Comparison of ENCODE assay signal across 8 cellular contexts in the genomic region with DNA sequence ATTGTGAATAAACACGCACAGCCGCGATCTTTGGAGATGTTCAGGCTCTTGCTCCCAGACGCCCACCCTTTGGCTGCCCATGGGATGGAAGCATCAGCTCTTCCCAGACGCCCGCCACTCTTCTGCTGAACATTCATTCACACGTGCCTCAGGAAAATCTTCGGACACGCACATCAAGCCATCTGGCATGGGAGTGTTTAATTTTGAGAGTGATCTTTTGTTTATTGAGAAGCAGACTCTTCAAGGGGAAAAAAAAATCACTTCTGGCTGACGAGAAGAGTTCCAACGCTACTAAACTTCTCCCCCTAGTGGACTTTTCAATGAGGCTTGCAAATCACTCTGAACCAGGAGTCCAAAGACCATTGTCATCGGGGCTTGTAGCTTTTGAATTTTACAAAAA.
A peak's percentile ranks its signal among the peaks of the same experiment; 100 is the strongest.
DNase-seq lines count a peak whose midpoint lies in the region; ATAC-seq and TF ChIP-seq lines count a peak whose summit lies in the region.

No MANE protein-coding gene starts in this region.

- H3K9me3 Mint-ChIP-seq in stimulated activated naive B cell treated with anti-CD40 and anti-IgM and Interleukin-4, amounts not matched to agents 10 μg/mL and 1 μg/mL and 100 μg/mL, for 72 hours: peaks cover 14 to 18% of the 10 kb centered on the region in 2 donors

- no peak overlapping the region for H3K27ac Mint-ChIP-seq in stimulated activated naive B cell treated with anti-CD40 and anti-IgM and Interleukin-4, amounts not matched to agents 10 μg/mL and 1 μg/mL and 100 μg/mL, for 72 hours

- H3K4me3 ChIP-seq in retinal pigment epithelial cell (ENCODE audit: low read length): no peak overlapping the region

- peaks cover 25 to 29% of the 10 kb centered on the region in 2 donors for H3K27me3 Mint-ChIP-seq in stimulated activated naive B cell treated with anti-CD40 and anti-IgM and Interleukin-4, amounts not matched to agents 10 μg/mL and 1 μg/mL and 100 μg/mL, for 72 hours

- DNase-seq in NCI-H1436 (lab: John Stamatoyannopoulos, UW) (peak; percentile 58), NCI-H1436 treated with DMSO at 0.1 percent for 48 hours (lab: John Stamatoyannopoulos, UW) (no peak), NCI-H82 treated with DMSO at 0.1 percent for 48 hours (lab: John Stamatoyannopoulos, UW; ENCODE audit: unreplicated experiment) (peak; percentile 66), epidermal melanocyte (ENCODE audit: insufficient read length, low spot score) (peak; percentile 27), retinal pigment epithelial cell (ENCODE audit: low read depth) (no peak)
- no peak for DNase-seq in stimulated activated naive B cell treated with anti-CD40 and anti-IgM and Interleukin-4, amounts not matched to agents 10 μg/mL and 1 μg/mL and 100 μg/mL, for 72 hours

- H3K4me3 Mint-ChIP-seq in stimulated activated naive B cell treated with anti-CD40 and anti-IgM and Interleukin-4, amounts not matched to agents 10 μg/mL and 1 μg/mL and 100 μg/mL, for 72 hours: no peak overlapping the region

- TF ChIP-seq CTCF in retinal pigment epithelial cell (conservative IDR thresholded peaks at IDR 0.05; ENCODE audit: low read depth, low read length): peak; percentile 77

- no peaks in the 10 kb centered on the region for H3K36me3 Mint-ChIP-seq in stimulated activated naive B cell treated with anti-CD40 and anti-IgM and Interleukin-4, amounts not matched to agents 10 μg/mL and 1 μg/mL and 100 μg/mL, for 72 hours

- ATAC-seq in GM18858 (IDR thresholded peaks at IDR 0.05; ENCODE audit: unreplicated experiment) (no peak), GM21786 (IDR thresholded peaks at IDR 0.05; ENCODE audit: unreplicated experiment) (no peak)
- ATAC-seq in stimulated activated naive B cell treated with anti-CD40 and anti-IgM and Interleukin-4, amounts not matched to agents 10 μg/mL and 1 μg/mL and 100 μg/mL, for 72 hours (replicated peaks): no peak

- no peaks in the 10 kb centered on the region for H3K4me1 Mint-ChIP-seq in stimulated activated naive B cell treated with anti-CD40 and anti-IgM and Interleukin-4, amounts not matched to agents 10 μg/mL and 1 μg/mL and 100 μg/mL, for 72 hours

Comparison
In these comparisons a context has a peak if more than half of its experiments do, and no peak if none do; other contexts are left out.
1. DNase-seq: peak in NCI-H1436 (single experiment), NCI-H82 treated with DMSO at 0.1 percent for 48 hours (single experiment) and epidermal melanocyte (single experiment); none in NCI-H1436 treated with DMSO at 0.1 percent for 48 hours (single experiment), retinal pigment epithelial cell (single experiment) and stimulated activated naive B cell treated with anti-CD40 and anti-IgM and Interleukin-4, amounts not matched to agents 10 μg/mL and 1 μg/mL and 100 μg/mL, for 72 hours (single experiment).